8 cellular contexts compared by ENCODE assay signal in the genomic region with DNA sequence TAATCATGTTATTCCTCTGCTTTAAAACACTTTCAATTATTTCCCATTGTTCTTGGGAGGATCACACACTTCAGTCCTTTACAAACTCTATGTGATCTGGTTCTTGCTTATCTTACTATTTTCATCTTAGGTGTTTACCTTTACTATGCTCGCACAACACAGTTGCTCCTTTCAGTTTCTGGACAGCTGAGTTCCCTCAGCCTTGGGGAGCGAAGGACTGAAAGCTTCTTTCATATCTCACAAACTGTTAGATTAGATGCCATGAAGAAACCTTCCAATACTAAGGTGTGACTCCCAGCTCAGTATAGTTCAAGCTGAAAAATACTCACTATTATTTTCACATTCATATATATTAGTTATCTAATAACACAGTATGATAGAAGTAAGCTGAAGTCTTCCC.
DNase-seq lines count a peak whose midpoint lies in the region; ATAC-seq, FAIRE-seq and TF ChIP-seq lines count a peak whose summit lies in the region.

No MANE protein-coding gene starts in this region.

- TF ChIP-seq CTCF in HepG2 (CRISPR knock-in tag; IDR thresholded peaks at IDR 0.05) (no peak), right lobe of liver (IDR thresholded peaks at IDR 0.05) (no peak), type B pancreatic cell (conservative IDR thresholded peaks at IDR 0.05) (no peak)

- peaks cover 72% of the 10 kb centered on the region for H3K4me1 ChIP-seq in HepG2 (ENCODE audit: insufficient read depth, low read length)
- H3K4me1 ChIP-seq in right lobe of liver: peaks cover 0 to 37% (median 7%) of the 10 kb centered on the region in 4 donors

- H3K4me2 ChIP-seq in HepG2 (ENCODE audit: low read depth, low read length): no peak overlapping the region

- no peak for TF ChIP-seq EP300 in HepG2 (IDR thresholded peaks at IDR 0.05; ENCODE audit: low read depth in 2 of 2, low read length in 2 of 2)
- TF ChIP-seq EP300 in HepG2 (CRISPR knock-in tag; IDR thresholded peaks at IDR 0.05; ENCODE audit: borderline replicate concordance): no peak

- no TSS peak for BruUV-seq in HepG2 (replicated peaks; lab: Mats Ljungman, UMichigan)

- H3K4me1 Mint-ChIP-seq in activated CD4-positive, alpha-beta memory T cell treated with anti-CD3 and anti-CD28 coated beads for 36 hours (ENCODE audit: low read depth): peaks cover 90% of the 10 kb centered on the region
- H3K4me1 Mint-ChIP-seq in type B pancreatic cell (ENCODE audit: unreplicated experiment): peaks cover 24% of the 10 kb centered on the region

- no peak overlapping the region for H2AFZ ChIP-seq in HepG2 (ENCODE audit: low read length)

- intact Hi-C loops in HepG2 (cut with micrococcal nuclease; ENCODE audit: unreplicated experiment) (no loop called here), right lobe of liver (cut with DNase I) (no loop called here)
- intact Hi-C loops in activated CD4-positive, alpha-beta memory T cell treated with anti-CD3 and anti-CD28 coated beads for 36 hours (cut with micrococcal nuclease): loop anchor here (1.0 to 5.0 kb wide), 7 partner anchors 14 to 256 kb away; a partner anchor contains a TSS

- H3K79me2 ChIP-seq in HepG2 (ENCODE audit: insufficient read depth, low read length): peaks cover 16% of the 10 kb centered on the region

- H3K27ac ChIP-seq in HepG2 (ENCODE audit: extremely low read length, insufficient read depth, low read length) (peak overlapping the region; percentile 1), right lobe of liver (no peak overlapping the region)

- H3K4me3 ChIP-seq in HepG2 (replicated peaks in 1 of 3; ENCODE audit: insufficient read depth in 1 of 3, low read depth in 2 of 3, low read length in 3 of 3) (no peak overlapping the region), right lobe of liver (no peak overlapping the region)

- H3K27ac Mint-ChIP-seq in activated CD4-positive, alpha-beta memory T cell treated with anti-CD3 and anti-CD28 coated beads for 36 hours: peak overlapping the region; percentile 94
- peak overlapping the region; percentile 22 for H3K27ac Mint-ChIP-seq in type B pancreatic cell

- TF ChIP-seq POLR2A in HepG2 (IDR thresholded peaks at IDR 0.05; ENCODE audit: insufficient read depth in 1 of 2, low read depth in 2 of 2, low read length in 2 of 2) (no peak), right lobe of liver (IDR thresholded peaks at IDR 0.05) (no peak)

- H3K9me3 Mint-ChIP-seq in activated CD4-positive, alpha-beta memory T cell treated with anti-CD3 and anti-CD28 coated beads for 36 hours: no peaks in the 10 kb centered on the region
- H3K9me3 Mint-ChIP-seq in type B pancreatic cell: no peaks in the 10 kb centered on the region

- H3K27me3 ChIP-seq in HepG2 (ENCODE audit: control insufficient read depth in 1 of 2, insufficient read depth in 2 of 2, low read length in 2 of 2): no peaks in the 10 kb centered on the region
- no peaks in the 10 kb centered on the region for H3K27me3 ChIP-seq in right lobe of liver

- in situ Hi-C loops in HepG2 (cut with HindIII; ENCODE audit: extremely low pct_ligation_motif_present, low pct_unique_long_range_greater_than_20kb): loop anchor here (5.0 to 25.0 kb wide), 3 partner anchors 104 to 494 kb away; a partner anchor contains a TSS

- CTCF ChIA-PET in HepG2 (lab: Yijun Ruan, JAX; ENCODE audit: low intra/inter-chr PET ratio, low total read pairs): interaction anchor here (2.1 kb wide), 1 partner anchor 217 kb away, joined by 6 read pairs; a partner anchor contains a TSS
- CTCF ChIA-PET in activated CD4-positive, alpha-beta memory T cell treated with anti-CD3 and anti-CD28 coated beads for 36 hours (lab: Charles Lee): interaction anchor here (0.6 to 2.7 kb wide), 29 partner anchors 9 to 510 kb away, joined by 3 to 43 read pairs (median 5); a partner anchor contains a TSS

- H4K20me1 ChIP-seq in HepG2 (ENCODE audit: insufficient read depth, low read length): no peaks in the 10 kb centered on the region

- H3K36me3 Mint-ChIP-seq in activated CD4-positive, alpha-beta memory T cell treated with anti-CD3 and anti-CD28 coated beads for 36 hours: peaks cover 23% of the 10 kb centered on the region
- peaks cover 11% of the 10 kb centered on the region for H3K36me3 Mint-ChIP-seq in type B pancreatic cell

- ATAC-seq in HepG2: no peak
- no peak for ATAC-seq in right lobe of liver
- ATAC-seq in HG03039 (IDR thresholded peaks at IDR 0.05; ENCODE audit: unreplicated experiment): peak; percentile 52

- H3K36me3 ChIP-seq in HepG2 (replicated peaks in 1 of 2; ENCODE audit: control insufficient read depth in 1 of 2, insufficient read depth in 2 of 2, low read length in 2 of 2) (no peaks in the 10 kb centered on the region; a peak in 1 of 5 replicates), right lobe of liver (no peaks in the 10 kb centered on the region)

- FAIRE-seq in HepG2 (lab: Jason Lieb, UNC): no peak

- POLR2A ChIA-PET in HepG2 (lab: Yijun Ruan, JAX): interaction anchor here (1.4 kb wide), 1 partner anchor 118 kb away, joined by 6 read pairs; a partner anchor contains a TSS
- POLR2A ChIA-PET in activated CD4-positive, alpha-beta memory T cell treated with anti-CD3 and anti-CD28 coated beads for 36 hours (lab: Charles Lee): interaction anchor here (0.6 to 4.7 kb wide), 15 partner anchors 9 to 216 kb away, joined by 3 to 65 read pairs (median 4); a partner anchor contains a TSS

- DNase-seq in HepG2 (ENCODE audit: low spot score) (no peak), right lobe of liver (no peak), type B pancreatic cell (ENCODE audit: extremely low spot score, unreplicated experiment) (no peak), KG1 (lab: John Stamatoyannopoulos, UW) (no peak), NCI-H774 (lab: John Stamatoyannopoulos, UW) (no peak), anterior cingulate cortex (lab: John Stamatoyannopoulos, UW) (no peak)
- no peak for DNase-seq in activated CD4-positive, alpha-beta memory T cell treated with anti-CD3 and anti-CD28 coated beads for 36 hours

- no peak for TF ChIP-seq RAD21 in HepG2 (CRISPR knock-in tag; IDR thresholded peaks at IDR 0.05)

- H3K4me3 Mint-ChIP-seq in activated CD4-positive, alpha-beta memory T cell treated with anti-CD3 and anti-CD28 coated beads for 36 hours: peak overlapping the region; percentile 33
- no peak overlapping the region for H3K4me3 Mint-ChIP-seq in type B pancreatic cell

- H3K9ac ChIP-seq in HepG2 (ENCODE audit: insufficient read depth, low read depth, low read length): no peak overlapping the region

- no peaks in the 10 kb centered on the region for H3K27me3 Mint-ChIP-seq in activated CD4-positive, alpha-beta memory T cell treated with anti-CD3 and anti-CD28 coated beads for 36 hours
- H3K27me3 Mint-ChIP-seq in type B pancreatic cell: no peaks in the 10 kb centered on the region

- H3K9me3 ChIP-seq in HepG2 (ENCODE audit: low read length) (no peaks in the 10 kb centered on the region), right lobe of liver (no peaks in the 10 kb centered on the region)

- 98% methylated on average over 2 of the region's 2 CpGs for WGBS in HepG2 (ENCODE audit: low lambda C conversion rate)
- WGBS in right lobe of liver (ENCODE audit: insufficient coverage, low coverage, low lambda C conversion rate, missing lambda C conversion rate): 88% methylated on average over 2 of the region's 2 CpGs

TF ChIP-seq in HepG2, 621 proteins besides CTCF, POLR2A, EP300 and RAD21:
- TF ChIP-seq, protein P1, sequence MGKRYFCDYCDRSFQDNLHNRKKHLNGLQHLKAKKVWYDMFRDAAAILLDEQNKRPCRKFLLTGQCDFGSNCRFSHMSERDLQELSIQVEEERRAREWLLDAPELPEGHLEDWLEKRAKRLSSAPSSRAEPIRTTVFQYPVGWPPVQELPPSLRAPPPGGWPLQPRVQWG (CRISPR knock-in tag; IDR thresholded peaks at IDR 0.05; ENCODE audit: borderline replicate concordance, low read depth): no peak
- TF ChIP-seq SRSF9 (IDR thresholded peaks at IDR 0.05; ENCODE audit: borderline replicate concordance, insufficient read depth, low read depth, low read length, poor library complexity, severe bottlenecking): no peak
- TF ChIP-seq, protein P2, sequence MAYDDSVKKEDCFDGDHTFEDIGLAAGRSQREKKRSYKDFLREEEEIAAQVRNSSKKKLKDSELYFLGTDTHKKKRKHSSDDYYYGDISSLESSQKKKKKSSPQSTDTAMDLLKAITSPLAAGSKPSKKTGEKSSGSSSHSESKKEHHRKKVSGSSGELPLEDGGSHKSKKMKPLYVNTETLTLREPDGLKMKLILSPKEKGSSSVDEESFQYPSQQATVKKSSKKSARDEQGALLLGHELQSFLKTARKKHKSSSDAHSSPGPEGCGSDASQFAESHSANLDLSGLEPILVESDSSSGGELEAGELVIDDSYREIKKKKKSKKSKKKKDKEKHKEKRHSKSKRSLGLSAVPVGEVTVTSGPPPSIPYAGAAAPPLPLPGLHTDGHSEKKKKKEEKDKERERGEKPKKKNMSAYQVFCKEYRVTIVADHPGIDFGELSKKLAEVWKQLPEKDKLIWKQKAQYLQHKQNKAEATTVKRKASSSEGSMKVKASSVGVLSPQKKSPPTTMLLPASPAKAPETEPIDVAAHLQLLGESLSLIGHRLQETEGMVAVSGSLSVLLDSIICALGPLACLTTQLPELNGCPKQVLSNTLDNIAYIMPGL (CRISPR knock-in tag; IDR thresholded peaks at IDR 0.05; ENCODE audit: borderline replicate concordance in 1 of 2, low read depth in 1 of 2): 0 out of 4 replicates have a peak, but pooled peaks of 1 of the 2 experiments have one; percentile 6
